ENCODE assay signal across 23 cellular contexts in the genomic region with DNA sequence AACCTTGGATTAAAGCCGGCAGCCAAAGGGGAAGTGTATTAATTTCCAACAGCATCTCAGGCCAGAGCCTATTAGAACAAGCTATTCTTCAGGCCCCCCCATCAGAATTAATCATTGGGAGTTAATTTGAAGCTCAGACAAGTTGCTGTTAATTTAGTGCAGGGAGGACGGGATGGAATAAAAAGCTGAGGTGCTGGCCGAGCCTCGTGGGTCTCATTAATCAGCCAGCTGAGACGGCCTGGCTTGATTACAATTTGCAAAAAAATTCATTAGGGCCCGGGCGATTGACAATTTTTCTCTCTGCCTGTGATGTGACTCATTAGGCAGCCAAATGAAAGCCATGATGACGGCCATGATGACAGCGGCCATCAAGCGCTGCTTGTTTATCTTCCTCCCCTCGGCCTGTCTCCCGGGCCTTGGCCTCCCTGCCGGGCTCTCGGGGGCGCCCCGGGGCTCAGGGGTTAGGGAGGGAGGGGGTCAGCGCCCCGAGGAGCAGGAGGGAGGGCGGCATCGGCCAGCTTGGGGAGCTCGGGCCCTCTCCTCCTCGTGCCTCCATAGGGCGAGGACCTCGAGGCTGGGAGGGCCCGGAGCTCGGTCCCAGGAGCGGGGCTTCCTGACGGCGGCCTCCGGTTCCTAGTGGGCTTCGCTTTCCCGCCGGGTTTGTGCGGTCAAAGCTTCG. TPM values are rescaled to one million over a fixed set of nuclear protein-coding genes. Genes with fewer than 3 reads are reported as not detected.
A peak's percentile ranks its signal among the peaks of the same experiment; 100 is the strongest.
DNase-seq lines count a peak whose midpoint lies in the region; TF ChIP-seq lines count a peak whose summit lies in the region.
"Had no signal": no experiment of that assay in that cellular context is flagged by ENCODE, and none has a peak within 500 bp of the region (broad histone marks: within the 10 kb centered on the region; RNA-seq: fewer than 3 reads in every experiment).

No MANE protein-coding gene starts in this region.

- POLR2A ChIA-PET in A673 (lab: Charles Lee; ENCODE audit: low non-redundant PET) = no interaction called here

- no peaks in the 10 kb centered on the region for H3K36me3 Mint-ChIP-seq in nephron (ENCODE audit: low read depth)
- H3K36me3 Mint-ChIP-seq in activated naive CD4-positive, alpha-beta T cell treated with anti-CD3 and anti-CD28 coated beads for 36 hours (ENCODE audit: low read depth) = no peaks in the 10 kb centered on the region
- H3K36me3 Mint-ChIP-seq: activated naive CD4-positive, alpha-beta T cell treated with anti-CD3 and anti-CD28 coated beads, Interleukin-2, amount 10 ng/mL, durations not matched to agents 7 days and 5 days; naive B cell had no signal

- intact Hi-C loops in cardiac septum (cut with DNase I) = no loop called here
- intact Hi-C loops in A673 (cut with micrococcal nuclease; ENCODE audit: unreplicated experiment) = no loop called here
- intact Hi-C loops in activated naive CD4-positive, alpha-beta T cell treated with anti-CD3 and anti-CD28 coated beads for 36 hours (cut with micrococcal nuclease) = no loop called here

- H3K9me3 Mint-ChIP-seq in nephron = no peaks in the 10 kb centered on the region
- H3K9me3 Mint-ChIP-seq in activated naive CD4-positive, alpha-beta T cell treated with anti-CD3 and anti-CD28 coated beads for 36 hours = no peaks in the 10 kb centered on the region
- H3K9me3 Mint-ChIP-seq: activated naive CD4-positive, alpha-beta T cell treated with anti-CD3 and anti-CD28 coated beads, Interleukin-2, amount 10 ng/mL, durations not matched to agents 7 days and 5 days; activated T-cell treated with anti-CD3 and anti-CD28 coated beads, Interleukin-2, amount 50 U/mL, for 24 hours; CD4-positive, alpha-beta T cell had no signal

- H3K27ac Mint-ChIP-seq in nephron = no peak overlapping the region
- no peak overlapping the region for H3K27ac Mint-ChIP-seq in activated naive CD4-positive, alpha-beta T cell treated with anti-CD3 and anti-CD28 coated beads for 36 hours
- H3K27ac Mint-ChIP-seq: activated naive CD4-positive, alpha-beta T cell treated with anti-CD3 and anti-CD28 coated beads, Interleukin-2, amount 10 ng/mL, durations not matched to agents 7 days and 5 days; activated T-cell treated with anti-CD3 and anti-CD28 coated beads, Interleukin-2, amount 50 U/mL, for 24 hours; CD4-positive, alpha-beta T cell had no signal

- H3K4me1 Mint-ChIP-seq in nephron = peaks cover 25% of the 10 kb centered on the region
- peaks cover 11% of the 10 kb centered on the region for H3K4me1 Mint-ChIP-seq in activated naive CD4-positive, alpha-beta T cell treated with anti-CD3 and anti-CD28 coated beads for 36 hours (ENCODE audit: low read depth)

- H3K36me3 ChIP-seq in cardiac muscle cell (no peaks in the 10 kb centered on the region), A673 (ENCODE audit: insufficient read depth, low read length, poor library complexity, severe bottlenecking) (no peaks in the 10 kb centered on the region)
- H3K36me3 ChIP-seq: esophagus muscularis mucosa, prostate gland had no signal

- H3K4me1 ChIP-seq in cardiac muscle cell (ENCODE audit: low read depth) (peaks cover 12% of the 10 kb centered on the region), A673 (ENCODE audit: insufficient read depth, low read length, poor library complexity, severe bottlenecking) (peaks cover 10% of the 10 kb centered on the region)

- H3K27ac ChIP-seq in cardiac muscle cell (no peak overlapping the region), A673 (ENCODE audit: low read depth, low read length, poor library complexity, severe bottlenecking) (no peak overlapping the region)
- H3K27ac ChIP-seq: dorsolateral prefrontal cortex, esophagus muscularis mucosa, KMS-11, prostate gland had no signal

- peak overlapping the region; percentile 13 to 53 (median 27) for H3K4me3 Mint-ChIP-seq in nephron
- no peak overlapping the region for H3K4me3 Mint-ChIP-seq in activated naive CD4-positive, alpha-beta T cell treated with anti-CD3 and anti-CD28 coated beads for 36 hours
- H3K4me3 Mint-ChIP-seq: activated naive CD4-positive, alpha-beta T cell treated with anti-CD3 and anti-CD28 coated beads, Interleukin-2, amount 10 ng/mL, durations not matched to agents 7 days and 5 days; activated T-cell treated with anti-CD3 and anti-CD28 coated beads, Interleukin-2, amount 50 U/mL, for 24 hours; CD4-positive, alpha-beta T cell had no signal

- DNase-seq in cardiac muscle cell (ENCODE audit: low read depth in 1 of 2, low spot score in 1 of 2) (no peak), cardiac septum (ENCODE audit: low spot score) (no peak), dermis blood vessel endothelial cell (peak; percentile 48), A673 (ENCODE audit: low spot score) (no peak), NCI-H187 treated with DMSO at 0.1 percent for 48 hours (lab: John Stamatoyannopoulos, UW) (no peak), DMS 273 treated with DMSO at 0.1 percent for 48 hours (lab: John Stamatoyannopoulos, UW) (no peak)
- no peak for DNase-seq in activated naive CD4-positive, alpha-beta T cell treated with anti-CD3 and anti-CD28 coated beads for 36 hours
- DNase-seq: ACHN; activated CD4-positive, alpha-beta T cell treated with anti-CD3 and anti-CD28 coated beads, Interleukin-2, amount 50 U/mL, for 48 hours; activated naive CD4-positive, alpha-beta T cell treated with anti-CD3 and anti-CD28 coated beads, Interleukin-2, amount 10 ng/mL, durations not matched to agents 7 days and 5 days; activated T-cell treated with anti-CD3 and anti-CD28 coated beads, Interleukin-2, amount 50 U/mL, for 24 hours; CD4-positive, alpha-beta T cell; DND-41; naive B cell; NCI-H524 treated with DMSO at 0.1 percent for 48 hours; SHP77 treated with DMSO at 0.1 percent for 48 hours; stimulated activated CD4-positive, alpha-beta T cell treated with anti-CD3 and anti-CD28 coated beads, Interleukin-12 subunit alpha, Interleukin-12 subunit beta, amount 100 ng/mL, for 4 hours; T-helper 1 cell had no signal

- peak overlapping the region; percentile 40 for H3K4me3 ChIP-seq in cardiac muscle cell
- H3K4me3 ChIP-seq in A673 (ENCODE audit: low read depth, low read length, poor library complexity, severe bottlenecking) = no peak overlapping the region

- CTCF ChIA-PET in A673 (lab: Charles Lee) = no interaction called here
- CTCF ChIA-PET in activated naive CD4-positive, alpha-beta T cell treated with anti-CD3 and anti-CD28 coated beads for 36 hours (lab: Charles Lee) = interaction anchor here (0.7 to 1.2 kb wide), 2 partner anchors 15 to 384 kb away, joined by 3 read pairs; no protein-coding TSS in a partner anchor

- H3K27me3 ChIP-seq in cardiac muscle cell (peaks cover 100% of the 10 kb centered on the region), A673 (replicated peaks; ENCODE audit: insufficient read depth, low read depth, low read length, poor library complexity) (peaks cover 57% of the 10 kb centered on the region)

- TF ChIP-seq CTCF in cardiac muscle cell (IDR thresholded peaks at IDR 0.05; ENCODE audit: low read depth, low read length) = no peak
- TF ChIP-seq CTCF in nephron (IDR thresholded peaks at IDR 0.05; ENCODE audit: unreplicated experiment in 3 of 3) = no peak
- no peak for TF ChIP-seq CTCF in A673 (conservative IDR thresholded peaks at IDR 0.05; ENCODE audit: low read depth, low read length)

- H3K9me3 ChIP-seq in cardiac muscle cell (ENCODE audit: low read depth) (no peaks in the 10 kb centered on the region), A673 (ENCODE audit: low read depth, low read length, poor library complexity, severe bottlenecking) (no peaks in the 10 kb centered on the region)
- H3K9me3 ChIP-seq: esophagus muscularis mucosa, prostate gland had no signal

- peaks cover 94% of the 10 kb centered on the region for H3K27me3 Mint-ChIP-seq in nephron (ENCODE audit: low read depth)
- H3K27me3 Mint-ChIP-seq in activated naive CD4-positive, alpha-beta T cell treated with anti-CD3 and anti-CD28 coated beads for 36 hours (ENCODE audit: low read depth) = peaks cover 56% of the 10 kb centered on the region

- no TSS peak for BruUV-seq in A673 (replicated peaks; lab: Mats Ljungman, UMichigan)

RNA-seq across cellular contexts. Expression of a gene that starts 5.2 kb away (rescaled TPM):
- total RNA-seq in cardiac muscle cell = 0.89 TPM in 1 of 2 replicates, not detected in the other
- 0.19 and 0.31 TPM in 2 replicates for polyA plus RNA-seq in cardiac muscle cell
- not detected for total RNA-seq in cardiac septum
- 0.34 and 1.1 TPM in 2 replicates for total RNA-seq in dermis blood vessel endothelial cell
- total RNA-seq in A673 (2021) = not detected in 2 replicates
- not detected for total RNA-seq in activated naive CD4-positive, alpha-beta T cell treated with anti-CD3 and anti-CD28 coated beads for 36 hours
- total RNA-seq: CD4-positive, alpha-beta T cell; esophagus muscularis mucosa had no signal
